In genomic region chr12:6532927-6533652, GRCh38 we compare ENCODE assay signal across 8 cellular contexts. TPM values are rescaled to one million over a fixed set of nuclear protein-coding genes. Genes with fewer than 3 reads are reported as not detected.
DNase-seq lines count a peak whose midpoint lies in the region; ATAC-seq and TF ChIP-seq lines count a peak whose summit lies in the region.

No MANE protein-coding gene starts in this region.

- ATAC-seq in RWPE2 (ENCODE audit: low read depth): peak; percentile 47

- in situ Hi-C loops in mammary epithelial cell (cut with MboI; ENCODE audit: low sequenced_read_pairs in 2 of 2): no loop called here

- BruUV-seq in Calu3 (replicated peaks; lab: Mats Ljungman, UMichigan): no TSS peak
- no TSS peak for BruUV-seq in mammary epithelial cell (replicated peaks; lab: Mats Ljungman, UMichigan)

- peak overlapping the region; percentile 95 for H3K4me2 ChIP-seq in mammary epithelial cell (ENCODE audit: insufficient read depth, low read depth, low read length)

- 2% methylated on average over 13 of the region's 14 CpGs for WGBS in mammary epithelial cell (ENCODE audit: low coverage, missing lambda C conversion rate)

- H3K27me3 Mint-ChIP-seq in Calu3 (ENCODE audit: unreplicated experiment): no peaks in the 10 kb centered on the region

- peaks cover 14% of the 10 kb centered on the region for H4K20me1 ChIP-seq in mammary epithelial cell (ENCODE audit: insufficient read depth, low read length)

- no peak overlapping the region for H2AFZ ChIP-seq in mammary epithelial cell (ENCODE audit: low read depth, low read length)

- H3K27me3 ChIP-seq in RWPE2 (ENCODE audit: insufficient read depth, poor library complexity, severe bottlenecking) (no peaks in the 10 kb centered on the region), mammary epithelial cell (ENCODE audit: insufficient read depth, low read length) (no peaks in the 10 kb centered on the region), iPS-20b (ENCODE audit: insufficient read depth, low read length) (no peaks in the 10 kb centered on the region)

- H3K4me1 Mint-ChIP-seq in Calu3 (ENCODE audit: low read depth, unreplicated experiment): peaks cover 27% of the 10 kb centered on the region

- TF ChIP-seq RAD21 in Ishikawa (IDR thresholded peaks at IDR 0.05; ENCODE audit: low read depth): no peak

- DNase-seq in Calu3 (peak; percentile 74), GM20000 (ENCODE audit: low spot score) (peak; percentile 63), RWPE2 (ENCODE audit: low spot score) (no peak), mammary epithelial cell (peak; percentile 87), skeletal muscle cell (ENCODE audit: low read depth) (no peak), SHP77 treated with DMSO at 0.1 percent for 48 hours (lab: John Stamatoyannopoulos, UW) (no peak)

- intact Hi-C loops in Calu3 (cut with micrococcal nuclease; ENCODE audit: unreplicated experiment): loop anchor here (2.0 to 10.0 kb wide), 2 partner anchors 38 to 188 kb away; partner anchors contain the start of genes NCAPD2 and TNFRSF1A
- intact Hi-C loops in mammary epithelial cell (cut with micrococcal nuclease): no loop called here

- no peaks in the 10 kb centered on the region for H3K9me3 Mint-ChIP-seq in Calu3 (ENCODE audit: low read depth, unreplicated experiment)

- no peaks in the 10 kb centered on the region for H3K9me3 ChIP-seq in RWPE2 (ENCODE audit: severe bottlenecking)
- H3K9me3 ChIP-seq in mammary epithelial cell (replicated peaks; ENCODE audit: insufficient read depth, low read length): no peaks in the 10 kb centered on the region
- no peaks in the 10 kb centered on the region for H3K9me3 ChIP-seq in iPS-20b (ENCODE audit: insufficient read depth, low read depth, low read length)

- CTCF ChIA-PET in Calu3 (lab: Charles Lee) (interaction anchor here (1.1 kb wide), 1 partner anchor 38 kb away, joined by 4 read pairs; no protein-coding TSS in a partner anchor), mammary epithelial cell (lab: Charles Lee; ENCODE audit: low non-redundant PET) (no interaction called here)

- peak overlapping the region; percentile 89 for H3K27ac Mint-ChIP-seq in Calu3 (ENCODE audit: unreplicated experiment)

- no peak for TF ChIP-seq EP300 in Ishikawa (IDR thresholded peaks at IDR 0.05; ENCODE audit: borderline replicate concordance)

- H3K36me3 ChIP-seq in RWPE2 (ENCODE audit: low read depth): peaks cover 74% of the 10 kb centered on the region
- H3K36me3 ChIP-seq in mammary epithelial cell (ENCODE audit: insufficient read depth, low read length): peaks cover 31% of the 10 kb centered on the region
- H3K36me3 ChIP-seq in iPS-20b (ENCODE audit: insufficient read depth, low read depth, low read length): peaks cover 77% of the 10 kb centered on the region

- H3K4me3 Mint-ChIP-seq in Calu3 (ENCODE audit: low read depth, unreplicated experiment): peak overlapping the region; percentile 81

- H3K9ac ChIP-seq in mammary epithelial cell (ENCODE audit: insufficient read depth, low read length): peak overlapping the region; percentile 80
- peak overlapping the region; percentile 99 for H3K9ac ChIP-seq in iPS-20b (ENCODE audit: low read depth, low read length)

- no peak for TF ChIP-seq CTCF in Calu3 (IDR thresholded peaks at IDR 0.05; ENCODE audit: unreplicated experiment)
- TF ChIP-seq CTCF in GM20000 (IDR thresholded peaks at IDR 0.05; ENCODE audit: extremely low read depth, missing control alignments): no peak
- no peak for TF ChIP-seq CTCF in RWPE2 (IDR thresholded peaks at IDR 0.05; ENCODE audit: poor library complexity, severe bottlenecking)
- TF ChIP-seq CTCF in mammary epithelial cell (conservative IDR thresholded peaks at IDR 0.05 in 1 of 2, IDR thresholded peaks at IDR 0.05 in 1 of 2; ENCODE audit: extremely low read depth in 1 of 2, insufficient read depth in 1 of 2, low read depth in 1 of 2, low read length in 2 of 2): no peak

- peaks cover 67% of the 10 kb centered on the region for H3K79me2 ChIP-seq in mammary epithelial cell (ENCODE audit: insufficient read depth, low read length)

- dilution Hi-C loops in mammary epithelial cell (cut with HindIII; ENCODE audit: low sequenced_read_pairs): loop anchor here (5.0 kb wide), 1 partner anchor 69 kb away; no protein-coding TSS in a partner anchor

- H3K4me3 ChIP-seq in RWPE2 (ENCODE audit: severe bottlenecking): peak overlapping the region; percentile 87
- H3K4me3 ChIP-seq in mammary epithelial cell (replicated peaks in 1 of 3; ENCODE audit: insufficient read depth in 1 of 3, low read depth in 2 of 3, low read length in 3 of 3): peak overlapping the region; percentile 55 to 64 (median 60)
- H3K4me3 ChIP-seq in iPS-20b (ENCODE audit: low read length): peak overlapping the region; percentile 95
- peak overlapping the region; percentile 95 for H3K4me3 ChIP-seq in skeletal muscle cell (ENCODE audit: low read depth, low read length)

- H3K4me1 ChIP-seq in RWPE2 (ENCODE audit: insufficient read depth, poor library complexity, severe bottlenecking): peaks cover 18% of the 10 kb centered on the region
- H3K4me1 ChIP-seq in mammary epithelial cell (ENCODE audit: insufficient read depth, low read length): peaks cover 52% of the 10 kb centered on the region
- H3K4me1 ChIP-seq in iPS-20b (ENCODE audit: insufficient read depth, low read length): peaks cover 15% of the 10 kb centered on the region

- H3K27ac ChIP-seq in RWPE2 (ENCODE audit: poor library complexity, severe bottlenecking): peak overlapping the region; percentile 98
- peak overlapping the region; percentile 91 for H3K27ac ChIP-seq in mammary epithelial cell (ENCODE audit: insufficient read depth, low read depth, low read length)
- H3K27ac ChIP-seq in iPS-20b (ENCODE audit: low read length): peak overlapping the region; percentile 91

- H3K36me3 Mint-ChIP-seq in Calu3 (ENCODE audit: insufficient read depth, unreplicated experiment): peaks cover 92% of the 10 kb centered on the region

TF ChIP-seq in Ishikawa, 13 proteins besides CTCF, POLR2A, EP300 and RAD21:
- TF ChIP-seq TCF12 (IDR thresholded peaks at IDR 0.05; ENCODE audit: low read depth) (no peak), ZBTB7A (IDR thresholded peaks at IDR 0.05; ENCODE audit: low read depth) (peak; percentile 17; the same call in 1 of the 2 replicates), FOXM1 (IDR thresholded peaks at IDR 0.05; ENCODE audit: borderline replicate concordance, low read depth) (no peak), NFIC (IDR thresholded peaks at IDR 0.05) (peak; percentile 44), TEAD4 (IDR thresholded peaks at IDR 0.05) (no peak), MAX (IDR thresholded peaks at IDR 0.05) (peak; percentile 33; the same call in 1 of the 2 replicates), USF1 (IDR thresholded peaks at IDR 0.05) (no peak), YY1 (IDR thresholded peaks at IDR 0.05; ENCODE audit: low read depth) (no peak; the same call in 1 of the 2 replicates)

RNA-seq across cellular contexts. Expression of gene GAPDH, which starts 1.2 kb away (rescaled TPM):
- total RNA-seq in Calu3 (2022): 2,412 and 2,552 TPM in 2 replicates
- over 10,000 TPM in 1 of 2 donors, 1,000 to 10,000 TPM in 1; 6,493 to 13,434 TPM for total RNA-seq in mammary epithelial cell
- polyA plus RNA-seq in mammary epithelial cell: 20,785 TPM
- polyA minus RNA-seq in mammary epithelial cell: 16,557 TPM

RNA-seq across cellular contexts. Expression of gene IFFO1, which starts 22.8 kb away (rescaled TPM):
- 0.76 and 1.0 TPM in 2 replicates for total RNA-seq in Calu3 (2022)
- 1 to 10 TPM; 1.9 to 2.2 TPM for total RNA-seq in mammary epithelial cell
- polyA plus RNA-seq in mammary epithelial cell: 3.0 TPM
- polyA minus RNA-seq in mammary epithelial cell: 0.26 TPM

RNA-seq across cellular contexts. Expression of gene NOP2, which starts 35.0 kb away (rescaled TPM):
- total RNA-seq in Calu3 (2022) (86.1 and 88.5 TPM in 2 replicates), mammary epithelial cell (10 to 100 TPM; 29.5 to 84.2 TPM)
- polyA plus RNA-seq in mammary epithelial cell: 62.7 TPM
- 80.8 TPM for polyA minus RNA-seq in mammary epithelial cell

RNA-seq across cellular contexts. Expression of gene NCAPD2, which starts 39.2 kb away (rescaled TPM):
- 78.0 and 94.7 TPM in 2 replicates for total RNA-seq in Calu3 (2022)
- 10 to 100 TPM; 17.8 to 53.7 TPM for total RNA-seq in mammary epithelial cell
- 60.4 TPM for polyA plus RNA-seq in mammary epithelial cell
- polyA minus RNA-seq in mammary epithelial cell: 156 TPM

RNA-seq across cellular contexts. Expression of gene MRPL51, which starts 40.0 kb away (rescaled TPM):
- total RNA-seq in Calu3 (2022) (213 and 220 TPM in 2 replicates), mammary epithelial cell (100 to 1,000 TPM in 1 of 2 donors, 10 to 100 TPM in 1; 51.7 to 192 TPM)
- 124 TPM for polyA plus RNA-seq in mammary epithelial cell
- 18.7 TPM for polyA minus RNA-seq in mammary epithelial cell

Comparison
In these comparisons a context has a peak if more than half of its experiments do, and no peak if none do; other contexts are left out.
1. DNase-seq: peak in Calu3 (single experiment), GM20000 (single experiment) and mammary epithelial cell (single experiment); none in RWPE2 (single experiment), skeletal muscle cell (single experiment) and SHP77 treated with DMSO at 0.1 percent for 48 hours (single experiment).
2. Peak in every context shown above with its lines, with median percentiles within 50 percentile points of each other: H3K27ac ChIP-seq and H3K4me3 ChIP-seq.